Comparison of ENCODE assay signal across 27 cellular contexts in genomic region chr1:193819376-193819775, GRCh38.
"Had no signal": no experiment of that assay in that cellular context is flagged by ENCODE, and none has a peak within 500 bp of the region (broad histone marks: within the 10 kb centered on the region; RNA-seq: fewer than 3 reads in every experiment).

No MANE protein-coding gene starts in this region.

- H3K4me3 ChIP-seq: neural progenitor cell, ovary, psoas muscle, right lobe of liver, sigmoid colon, suprapubic skin, testis, tibial artery, transverse colon, upper lobe of right lung, uterus had no signal

- H3K36me3 ChIP-seq: neural progenitor cell, ovary, right lobe of liver, sigmoid colon, suprapubic skin, tibial artery, transverse colon, upper lobe of right lung, uterus had no signal

- H3K27me3 ChIP-seq: neural progenitor cell, ovary, right lobe of liver, sigmoid colon, suprapubic skin, testis, tibial artery, transverse colon, upper lobe of right lung, uterus had no signal

- FAIRE-seq: small intestine had no signal

- H3K27ac ChIP-seq: neural progenitor cell, ovary, parathyroid adenoma, psoas muscle, right lobe of liver, sigmoid colon, suprapubic skin, testis, tibial artery, transverse colon, upper lobe of right lung, uterus had no signal

- DNase-seq: natural killer cell; occipital lobe; ovary; posterior cingulate gyrus; psoas muscle; right cardiac atrium; right lobe of liver; sigmoid colon; small intestine; stimulated activated CD4-positive, alpha-beta T cell treated with anti-CD3 and anti-CD28 coated beads, Interleukin-15, amount 100 ng/mL, for 24 hours; stimulated activated CD4-positive, alpha-beta T cell treated with anti-CD3 and anti-CD28 coated beads, Interleukin-2, amount 100 ng/mL, for 24 hours; stimulated activated CD4-positive, alpha-beta T cell treated with anti-CD3 and anti-CD28 coated beads, Interleukin-2, amount 100 ng/mL, for 48 hours; stimulated activated CD4-positive, alpha-beta T cell treated with anti-CD3 and anti-CD28 coated beads, Interleukin-4, amount 100 ng/mL, for 4 hours; stimulated activated CD8-positive, alpha-beta memory T cell treated with anti-CD3 and anti-CD28 coated beads, Interleukin-4, amount 100 ng/mL, for 48 hours; stimulated activated naive CD4-positive, alpha-beta T cell; stimulated activated naive CD8-positive, alpha-beta T cell treated with anti-CD3 and anti-CD28 coated beads, Interleukin-15, amount 100 ng/mL, for 72 hours; stimulated activated naive CD8-positive, alpha-beta T cell treated with anti-CD3 and anti-CD28 coated beads, Interleukin-15, Interleukin-2, amounts not matched to agents 100 U/mL and 50 U/mL, for 24 hours; substantia nigra; testis; tibial artery; transverse colon; upper lobe of right lung; uterus had no signal

- H3K9me3 ChIP-seq: ovary, psoas muscle, right lobe of liver, sigmoid colon, suprapubic skin, testis, tibial artery, transverse colon, upper lobe of right lung, uterus had no signal

- H3K4me1 ChIP-seq: neural progenitor cell, parathyroid adenoma, psoas muscle, right lobe of liver, sigmoid colon, suprapubic skin, testis, tibial artery, transverse colon, upper lobe of right lung, uterus had no signal

- ATAC-seq: natural killer cell; psoas muscle; right cardiac atrium; right lobe of liver; stimulated activated memory B cell treated with anti-CD40 and anti-IgM and Interleukin-4, amounts not matched to agents 10 μg/mL and 1 μg/mL and 100 μg/mL, for 72 hours; stimulated activated naive CD8-positive, alpha-beta T cell treated with anti-CD3 and anti-CD28 coated beads, Interleukin-15, amount 100 ng/mL, for 72 hours; stimulated activated naive CD8-positive, alpha-beta T cell treated with anti-CD3 and anti-CD28 coated beads, Interleukin-15, Interleukin-2, amounts not matched to agents 100 U/mL and 50 U/mL, for 24 hours; upper lobe of right lung had no signal
